In the genomic region with DNA sequence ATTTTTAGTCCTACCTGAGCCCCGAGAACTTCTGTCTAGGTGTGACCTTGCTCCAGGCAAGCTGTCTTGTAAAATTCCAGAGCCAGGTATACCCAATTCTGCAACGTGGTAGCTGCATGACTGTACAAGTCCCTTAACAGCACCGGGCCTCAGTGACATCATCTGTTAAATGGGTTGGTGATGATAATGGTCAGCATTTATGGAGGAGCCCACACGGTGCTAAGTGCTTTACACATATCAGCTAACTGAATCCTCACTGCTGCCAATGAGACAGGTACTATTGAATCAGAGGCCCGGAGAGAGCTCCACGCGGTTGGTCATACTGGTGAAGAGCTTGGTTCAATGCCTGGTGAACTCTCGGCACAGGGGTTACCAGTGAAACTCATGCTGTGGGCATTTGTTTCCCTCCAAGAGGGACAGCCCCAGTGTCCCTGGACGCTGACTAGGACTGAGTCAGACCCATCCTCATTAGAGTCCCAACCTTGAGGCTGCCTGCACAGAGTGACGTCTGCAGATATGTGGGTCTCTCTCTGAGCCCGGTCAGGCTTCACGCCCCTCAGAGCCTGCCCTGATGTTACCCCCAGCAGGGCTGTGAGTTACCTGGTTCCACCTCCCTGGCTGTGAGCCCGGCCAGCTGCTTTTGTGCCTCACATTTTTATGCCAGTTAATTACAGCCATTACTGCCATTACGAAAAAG, we compare ENCODE assay signal across 14 cellular contexts. TPM values are rescaled to one million over a fixed set of nuclear protein-coding genes. Genes with fewer than 3 reads are reported as not detected.
DNase-seq lines count a peak whose midpoint lies in the region; ATAC-seq, FAIRE-seq and TF ChIP-seq lines count a peak whose summit lies in the region.
"Had no signal": no experiment of that assay in that cellular context is flagged by ENCODE, and none has a peak within 500 bp of the region (broad histone marks: within the 10 kb centered on the region; RNA-seq: fewer than 3 reads in every experiment).

No MANE protein-coding gene starts in this region.

- no peak for TF ChIP-seq CTCF in epithelial cell of proximal tubule (conservative IDR thresholded peaks at IDR 0.05; ENCODE audit: low read depth, low read length)

- no peak for TF ChIP-seq POLR2A in H54 (IDR thresholded peaks at IDR 0.05; ENCODE audit: low read depth, low read length)

- peak; percentile 67 for DNase-seq in H54 (ENCODE audit: insufficient read length, low spot score)
- peak; percentile 95 for DNase-seq in RPMI7951 (ENCODE audit: low read depth)
- peak; percentile 92 for DNase-seq in epithelial cell of proximal tubule (ENCODE audit: low read depth)
- DNase-seq in stromal cell of bone marrow (ENCODE audit: low read depth): peak; percentile 87
- DNase-seq in occipital lobe (lab: John Stamatoyannopoulos, UW): no peak
- no peak for DNase-seq in activated CD8-positive, alpha-beta memory T cell treated with anti-CD3 and anti-CD28 coated beads for 24 hours
- DNase-seq: activated naive CD4-positive, alpha-beta T cell treated with anti-CD3 and anti-CD28 coated beads for 36 hours; Karpas-422; left cardiac atrium; NK-92 treated with Interleukin-12 subunit alpha and Interleukin-12 subunit beta, amount 100 ng/mL, for 24 hours; posterior cingulate gyrus had no signal

- ATAC-seq in GM21619 (IDR thresholded peaks at IDR 0.05; ENCODE audit: unreplicated experiment): no peak
- ATAC-seq: left cardiac atrium had no signal

- FAIRE-seq in H54 (lab: Jason Lieb, UNC): peak; percentile 96
- FAIRE-seq: endometrium, G401.6 had no signal

- H3K4me3 ChIP-seq in epithelial cell of proximal tubule (ENCODE audit: low read depth, low read length): no peak overlapping the region

RNA-seq across cellular contexts. Expression of a gene that starts 37.0 kb away (rescaled TPM):
- total RNA-seq in RPMI7951 (2014; rRNA removed; shearing (Covaris generic)): 1.9 and 2.4 TPM in 2 replicates
- total RNA-seq in epithelial cell of proximal tubule (1.1 and 3.4 TPM in 2 replicates), occipital lobe (not detected)
- total RNA-seq: activated naive CD4-positive, alpha-beta T cell treated with anti-CD3 and anti-CD28 coated beads for 36 hours; left cardiac atrium had no signal

RNA-seq across cellular contexts. Expression of a gene that starts 48.7 kb away (rescaled TPM):
- 2.9 and 4.1 TPM in 2 replicates for total RNA-seq in RPMI7951 (2014; rRNA removed; shearing (Covaris generic))
- 1.5 and 15.2 TPM in 2 replicates for total RNA-seq in epithelial cell of proximal tubule
- 0.94 TPM for total RNA-seq in occipital lobe
- total RNA-seq: activated naive CD4-positive, alpha-beta T cell treated with anti-CD3 and anti-CD28 coated beads for 36 hours had no signal

Comparison
In these comparisons a context has a peak if more than half of its experiments do, and no peak if none do; other contexts are left out.
1. DNase-seq: peak in H54 (single experiment), RPMI7951 (single experiment), epithelial cell of proximal tubule (single experiment) and stromal cell of bone marrow (single experiment); none in occipital lobe (single experiment) and activated CD8-positive, alpha-beta memory T cell treated with anti-CD3 and anti-CD28 coated beads for 24 hours (single experiment).